Comparison of ENCODE assay signal across 18 cellular contexts in the genomic region with DNA sequence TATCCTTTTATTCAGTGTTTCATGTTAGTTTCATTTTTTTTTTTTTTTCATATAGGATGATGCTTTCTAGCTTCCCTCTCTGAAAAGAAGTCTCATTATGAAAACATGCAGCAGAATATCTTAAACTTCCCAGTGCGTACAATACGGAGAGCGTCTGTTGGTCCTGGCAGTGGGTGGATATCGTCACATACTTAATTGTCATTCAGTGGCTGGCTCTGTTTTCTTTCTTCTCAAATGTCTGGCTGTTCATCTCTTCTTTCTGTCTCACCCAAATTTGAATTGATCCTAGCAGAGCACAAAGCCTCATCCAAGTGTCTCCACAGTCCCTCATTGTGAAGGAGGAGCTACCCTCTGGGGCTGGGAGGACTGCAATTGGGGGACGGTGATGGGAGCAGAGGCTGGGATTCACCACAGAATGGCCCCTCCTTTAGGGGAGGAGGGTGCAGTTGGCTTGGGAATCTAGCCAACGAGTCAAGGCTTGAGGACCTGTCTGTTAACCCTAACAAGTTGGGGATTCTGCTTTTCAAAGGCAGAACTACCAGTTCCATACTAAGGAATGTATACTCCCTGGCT.
"Had no signal": no experiment of that assay in that cellular context is flagged by ENCODE, and none has a peak within 500 bp of the region (broad histone marks: within the 10 kb centered on the region; RNA-seq: fewer than 3 reads in every experiment).

No MANE protein-coding gene starts in this region.

- ATAC-seq: activated T-cell treated with anti-CD3 and anti-CD28 coated beads, Interleukin-2, amount 50 U/mL, for 72 hours; heart right ventricle; left lobe of liver; lower lobe of right lung; upper lobe of right lung had no signal

- DNase-seq: activated CD4-positive, alpha-beta memory T cell treated with anti-CD3 and anti-CD28 coated beads, Interleukin-2, amount 10 ng/mL, durations not matched to agents 7 days and 5 days; activated CD4-positive, alpha-beta T cell treated with anti-CD3 and anti-CD28 coated beads, Interleukin-2, amount 10 ng/mL, durations not matched to agents 24 days and 14 days; activated effector memory CD4-positive, alpha-beta T cell treated with Interleukin-2 at 50 U/mL for 16 hours; activated naive CD4-positive, alpha-beta T cell treated with anti-CD3 and anti-CD28 coated beads for 36 hours; activated naive CD8-positive, alpha-beta T cell treated with anti-CD3 and anti-CD28 coated beads, Interleukin-2, amount 10 ng/mL, durations not matched to agents 7 days and 5 days; activated T-cell treated with anti-CD3 and anti-CD28 coated beads, Interleukin-2, amount 50 U/mL, for 72 hours; amygdala; cortex of kidney; foreskin fibroblast; heart right ventricle; lower lobe of right lung; mesendoderm; naive B cell; stimulated activated CD4-positive, alpha-beta T cell treated with anti-CD3 and anti-CD28 coated beads, Interleukin-4, amount 100 ng/mL, for 24 hours; stimulated activated naive CD4-positive, alpha-beta T cell treated with Interleukin-2 at 50 U/mL for 16 hours; T-helper 2 cell; upper lobe of right lung had no signal
